Comparison of ENCODE assay signal across 1 cellular context in the genomic region with DNA sequence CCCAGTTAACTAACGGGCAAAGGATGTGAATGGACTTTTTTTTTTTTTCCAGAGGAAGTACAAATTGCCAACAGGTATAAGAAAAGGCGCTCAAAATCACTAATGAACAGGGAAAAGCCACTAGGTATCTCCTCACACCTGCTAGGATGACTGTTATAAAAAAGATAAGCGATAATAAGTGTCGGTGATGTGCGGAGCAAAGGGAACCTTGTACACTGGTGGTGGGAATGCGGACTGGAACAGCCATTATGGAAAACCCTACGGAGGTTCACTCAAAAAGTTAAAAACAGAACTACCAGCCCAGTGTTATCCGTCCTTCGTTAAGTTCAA.
A peak's percentile ranks its signal among the peaks of the same experiment; 100 is the strongest.
TF ChIP-seq lines count a peak whose summit lies in the region.

No MANE protein-coding gene starts in this region.

TF ChIP-seq in K562, 482 proteins besides CTCF, POLR2A, EP300 and RAD21 (continued from another document):
- peak; percentile 99 for TF ChIP-seq THRAP3 (IDR thresholded peaks at IDR 0.05; ENCODE audit: borderline replicate concordance)
- TF ChIP-seq, protein P1, sequence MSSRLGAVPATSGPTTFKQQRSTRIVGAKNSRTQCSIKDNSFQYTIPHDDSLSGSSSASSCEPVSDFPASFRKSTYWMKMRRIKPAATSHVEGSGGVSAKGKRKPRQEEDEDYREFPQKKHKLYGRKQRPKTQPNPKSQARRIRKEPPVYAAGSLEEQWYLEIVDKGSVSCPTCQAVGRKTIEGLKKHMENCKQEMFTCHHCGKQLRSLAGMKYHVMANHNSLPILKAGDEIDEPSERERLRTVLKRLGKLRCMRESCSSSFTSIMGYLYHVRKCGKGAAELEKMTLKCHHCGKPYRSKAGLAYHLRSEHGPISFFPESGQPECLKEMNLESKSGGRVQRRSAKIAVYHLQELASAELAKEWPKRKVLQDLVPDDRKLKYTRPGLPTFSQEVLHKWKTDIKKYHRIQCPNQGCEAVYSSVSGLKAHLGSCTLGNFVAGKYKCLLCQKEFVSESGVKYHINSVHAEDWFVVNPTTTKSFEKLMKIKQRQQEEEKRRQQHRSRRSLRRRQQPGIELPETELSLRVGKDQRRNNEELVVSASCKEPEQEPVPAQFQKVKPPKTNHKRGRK (tag; IDR thresholded peaks at IDR 0.05) = peak; percentile 56
- peak in 1 of 3 experiments; percentile 2 for TF ChIP-seq YY1 (IDR thresholded peaks at IDR 0.05; ENCODE audit: borderline replicate concordance in 1 of 3, control insufficient read depth in 1 of 3, extremely low read depth in 1 of 3, insufficient read depth in 3 of 3, insufficient read length in 1 of 3, insufficient replicate concordance in 2 of 3, low read depth in 1 of 3, low read length in 2 of 3)
- TF ChIP-seq, protein P2, sequence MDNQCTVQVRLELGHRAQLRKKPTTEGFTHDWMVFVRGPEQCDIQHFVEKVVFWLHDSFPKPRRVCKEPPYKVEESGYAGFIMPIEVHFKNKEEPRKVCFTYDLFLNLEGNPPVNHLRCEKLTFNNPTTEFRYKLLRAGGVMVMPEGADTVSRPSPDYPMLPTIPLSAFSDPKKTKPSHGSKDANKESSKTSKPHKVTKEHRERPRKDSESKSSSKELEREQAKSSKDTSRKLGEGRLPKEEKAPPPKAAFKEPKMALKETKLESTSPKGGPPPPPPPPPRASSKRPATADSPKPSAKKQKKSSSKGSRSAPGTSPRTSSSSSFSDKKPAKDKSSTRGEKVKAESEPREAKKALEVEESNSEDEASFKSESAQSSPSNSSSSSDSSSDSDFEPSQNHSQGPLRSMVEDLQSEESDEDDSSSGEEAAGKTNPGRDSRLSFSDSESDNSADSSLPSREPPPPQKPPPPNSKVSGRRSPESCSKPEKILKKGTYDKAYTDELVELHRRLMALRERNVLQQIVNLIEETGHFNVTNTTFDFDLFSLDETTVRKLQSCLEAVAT (IDR thresholded peaks at IDR 0.05) = peak in 1 of 2 experiments; percentile 98; a peak in 2 of 4 replicates
- peak; percentile 29; the same call in 1 of the 2 replicates for TF ChIP-seq BRD4 (IDR thresholded peaks at IDR 0.05)
- TF ChIP-seq MYC (IDR thresholded peaks at IDR 0.05; ENCODE audit: low read depth, low read length) = no peak
- TF ChIP-seq MYC (CRISPR knock-in tag; IDR thresholded peaks at IDR 0.05; ENCODE audit: borderline replicate concordance, low read depth) = 0 out of 2 replicates have a peak, but pooled peaks have one; percentile 31
- no peak for TF ChIP-seq PTRF (tag; IDR thresholded peaks at IDR 0.05)
